Comparison of ENCODE assay signal across 21 cellular contexts in genomic region chr2:239881031-239881471, GRCh38.
DNase-seq lines count a peak whose midpoint lies in the region; ATAC-seq and TF ChIP-seq lines count a peak whose summit lies in the region.
"Had no signal": no experiment of that assay in that cellular context is flagged by ENCODE, and none has a peak within 500 bp of the region (broad histone marks: within the 10 kb centered on the region; RNA-seq: fewer than 3 reads in every experiment).

No MANE protein-coding gene starts in this region.

- H3K4me1 ChIP-seq in BLaER1 (peaks cover 36% of the 10 kb centered on the region), spleen (peaks cover 6 to 20% (median 18%) of the 10 kb centered on the region in 6 donors)
- H3K4me1 ChIP-seq: HAP-1, Peyer's patch, SJSA1 had no signal

- H3K9ac ChIP-seq in BLaER1, result no peak overlapping the region

- H3K9me3 ChIP-seq in BLaER1 (peaks cover 35% of the 10 kb centered on the region), spleen (peaks cover 13 to 28% (median 24%) of the 10 kb centered on the region in 8 donors)

- peaks cover 2% of the 10 kb centered on the region for H3K36me3 Mint-ChIP-seq in activated CD8-positive, alpha-beta memory T cell treated with anti-CD3 and anti-CD28 coated beads, Interleukin-2, amount 10 ng/mL, durations not matched to agents 7 days and 5 days

- H3K27ac ChIP-seq in BLaER1 (peak overlapping the region; percentile 7; the same call in 1 of the 2 replicates), spleen (peak overlapping the region in 5 of 8 donors; percentile 44 to 76 (median 62))
- H3K27ac ChIP-seq: SJSA1 had no signal

- H3K4me3 ChIP-seq in BLaER1 (no peak overlapping the region), spleen (no peak overlapping the region)
- H3K4me3 ChIP-seq: adrenal gland, HAP-1, heart left ventricle, Peyer's patch, SJSA1 had no signal

- TF ChIP-seq POLR2A in spleen (IDR thresholded peaks at IDR 0.05), result no peak
- no peak for TF ChIP-seq POLR2A in GM18505 (IDR thresholded peaks at IDR 0.05; ENCODE audit: borderline replicate concordance, extremely low read depth, insufficient read depth, insufficient read length)

- peaks cover 17% of the 10 kb centered on the region for H3K27me3 Mint-ChIP-seq in activated CD8-positive, alpha-beta memory T cell treated with anti-CD3 and anti-CD28 coated beads, Interleukin-2, amount 10 ng/mL, durations not matched to agents 7 days and 5 days

- H3K4me1 Mint-ChIP-seq in activated CD8-positive, alpha-beta memory T cell treated with anti-CD3 and anti-CD28 coated beads, Interleukin-2, amount 10 ng/mL, durations not matched to agents 7 days and 5 days, result no peaks in the 10 kb centered on the region
- H3K4me1 Mint-ChIP-seq: stimulated activated naive CD8-positive, alpha-beta T cell treated with anti-CD3 and anti-CD28 coated beads, Interleukin-15, amount 100 ng/mL, for 72 hours had no signal

- CTCF ChIA-PET in activated CD8-positive, alpha-beta memory T cell treated with anti-CD3 and anti-CD28 coated beads, Interleukin-2, amount 10 ng/mL, durations not matched to agents 7 days and 5 days (lab: Charles Lee), result interaction anchor here (1.4 kb wide), 1 partner anchor 9 kb away, joined by 3 read pairs; no protein-coding TSS in a partner anchor

- peak; percentile 14 for DNase-seq in activated CD8-positive, alpha-beta memory T cell treated with anti-CD3 and anti-CD28 coated beads, Interleukin-2, amount 10 ng/mL, durations not matched to agents 7 days and 5 days
- peak; percentile 39 for DNase-seq in islet precursor cell
- DNase-seq in spleen, result no peak
- no peak for DNase-seq in OCI-M1 (lab: John Stamatoyannopoulos, UW)
- DNase-seq: activated CD4-positive, alpha-beta T cell treated with anti-CD3 and anti-CD28 coated beads, Interleukin-2, amount 10 ng/mL, durations not matched to agents 24 days and 14 days; activated naive CD4-positive, alpha-beta T cell; CD4-positive, alpha-beta T cell; KBM-7; NCI-H1436; NCI-H2107; stimulated activated naive CD8-positive, alpha-beta T cell treated with anti-CD3 and anti-CD28 coated beads, Interleukin-15, amount 100 ng/mL, for 72 hours had no signal

- H4K20me1 ChIP-seq in BLaER1, result no peaks in the 10 kb centered on the region

- H3K27me3 ChIP-seq in BLaER1, result no peaks in the 10 kb centered on the region
- H3K27me3 ChIP-seq in spleen (replicated peaks in 1 of 7), result peaks cover 0 to 23% (median 0%) of the 10 kb centered on the region in 7 donors
- H3K27me3 ChIP-seq: adrenal gland, Peyer's patch, SJSA1 had no signal

- H3K27ac Mint-ChIP-seq in activated CD8-positive, alpha-beta memory T cell treated with anti-CD3 and anti-CD28 coated beads, Interleukin-2, amount 10 ng/mL, durations not matched to agents 7 days and 5 days, result no peak overlapping the region
- H3K27ac Mint-ChIP-seq: activated CD4-positive, alpha-beta T cell treated with anti-CD3 and anti-CD28 coated beads, Interleukin-2, amount 10 ng/mL, durations not matched to agents 24 days and 14 days; CD4-positive, alpha-beta T cell; T-helper 1 cell treated with Interleukin-12 subunit alpha and Interleukin-12 subunit beta and Interleukin-4 antibody, amounts not matched to agents 30 μg/mL and 1 μg/mL, for 36 hours had no signal

- no peak overlapping the region for H3K4me3 Mint-ChIP-seq in activated CD8-positive, alpha-beta memory T cell treated with anti-CD3 and anti-CD28 coated beads, Interleukin-2, amount 10 ng/mL, durations not matched to agents 7 days and 5 days
- H3K4me3 Mint-ChIP-seq: activated CD4-positive, alpha-beta T cell treated with anti-CD3 and anti-CD28 coated beads, Interleukin-2, amount 10 ng/mL, durations not matched to agents 24 days and 14 days; CD4-positive, alpha-beta T cell; stimulated activated naive CD8-positive, alpha-beta T cell treated with anti-CD3 and anti-CD28 coated beads, Interleukin-15, amount 100 ng/mL, for 72 hours; T-helper 1 cell treated with Interleukin-12 subunit alpha and Interleukin-12 subunit beta and Interleukin-4 antibody, amounts not matched to agents 30 μg/mL and 1 μg/mL, for 36 hours had no signal

- peaks cover 10% of the 10 kb centered on the region for H3K9me3 Mint-ChIP-seq in activated CD8-positive, alpha-beta memory T cell treated with anti-CD3 and anti-CD28 coated beads, Interleukin-2, amount 10 ng/mL, durations not matched to agents 7 days and 5 days (ENCODE audit: low read depth)

- intact Hi-C loops in spleen (cut with DNase I; ENCODE audit: low total_unique reads), result no loop called here

- TF ChIP-seq CTCF in spleen (IDR thresholded peaks at IDR 0.05 in 8 of 11, conservative IDR thresholded peaks at IDR 0.05 in 3 of 11), result no peak

- ATAC-seq in activated CD8-positive, alpha-beta memory T cell treated with anti-CD3 and anti-CD28 coated beads, Interleukin-2, amount 10 ng/mL, durations not matched to agents 7 days and 5 days, result no peak
- ATAC-seq in GM18505 (IDR thresholded peaks at IDR 0.05; ENCODE audit: unreplicated experiment) (no peak), HG03571 (IDR thresholded peaks at IDR 0.05; ENCODE audit: unreplicated experiment) (no peak), GM21619 (IDR thresholded peaks at IDR 0.05; ENCODE audit: unreplicated experiment) (no peak)

- H3K36me3 ChIP-seq in BLaER1 (no peaks in the 10 kb centered on the region), spleen (no peaks in the 10 kb centered on the region)
- H3K36me3 ChIP-seq: adrenal gland, HAP-1, heart left ventricle, Peyer's patch, SJSA1 had no signal

- no peak overlapping the region for H3K4me2 ChIP-seq in BLaER1

- 67 to 75% (median 68%) methylated on average over 10 of the region's 10 CpGs for WGBS in spleen, 5 donors

Comparison
In these comparisons a context has a peak if more than half of its experiments do, and no peak if none do; other contexts are left out.
1. DNase-seq: peak in activated CD8-positive, alpha-beta memory T cell treated with anti-CD3 and anti-CD28 coated beads, Interleukin-2, amount 10 ng/mL, durations not matched to agents 7 days and 5 days (single experiment) and islet precursor cell (single experiment); none in spleen (single experiment) and OCI-M1 (single experiment).